ENCODE assay signal across 7 cellular contexts in genomic region chr15:77907824-77908751, GRCh38.
DNase-seq lines count a peak whose midpoint lies in the region; ATAC-seq and TF ChIP-seq lines count a peak whose summit lies in the region.

No MANE protein-coding gene starts in this region.

- ATAC-seq in activated CD8-positive, alpha-beta T cell treated with anti-CD3 and anti-CD28 coated beads, Interleukin-2, amount 10 ng/mL, durations not matched to agents 7 days and 5 days: peak; percentile 61
- peak; percentile 19 to 28 for ATAC-seq in left cardiac atrium

- peaks cover 1% of the 10 kb centered on the region for H3K4me1 Mint-ChIP-seq in activated CD8-positive, alpha-beta T cell treated with anti-CD3 and anti-CD28 coated beads, Interleukin-2, amount 10 ng/mL, durations not matched to agents 7 days and 5 days (ENCODE audit: low read depth)

- CTCF ChIA-PET in activated CD8-positive, alpha-beta T cell treated with anti-CD3 and anti-CD28 coated beads, Interleukin-2, amount 10 ng/mL, durations not matched to agents 7 days and 5 days (lab: Charles Lee): interaction anchor here (1.2 to 1.4 kb wide), 2 partner anchors 8 to 200 kb away, joined by 5 read pairs; no protein-coding TSS in a partner anchor

- DNase-seq in NAMALWA (ENCODE audit: low spot score) (peak; percentile 71), left cardiac atrium (no peak), NCI-H1092 treated with DMSO at 0.1 percent for 48 hours (lab: John Stamatoyannopoulos, UW) (no peak), anterior cingulate cortex (lab: John Stamatoyannopoulos, UW) (no peak)
- peak; percentile 71 for DNase-seq in activated CD8-positive, alpha-beta T cell treated with anti-CD3 and anti-CD28 coated beads, Interleukin-2, amount 10 ng/mL, durations not matched to agents 7 days and 5 days
- DNase-seq in stimulated activated CD4-positive, alpha-beta T cell treated with anti-CD3 and anti-CD28 coated beads, Interleukin-4, amount 100 ng/mL, for 4 hours: peak; percentile 25 to 62

- intact Hi-C loops in left cardiac atrium (cut with DNase I): no loop called here

- POLR2A ChIA-PET in activated CD8-positive, alpha-beta T cell treated with anti-CD3 and anti-CD28 coated beads, Interleukin-2, amount 10 ng/mL, durations not matched to agents 7 days and 5 days (lab: Charles Lee): no interaction called here

- peak; percentile 65 for TF ChIP-seq CTCF in GM12872 (IDR thresholded peaks at IDR 0.05; ENCODE audit: insufficient read depth, low read depth, low read length)

- H3K36me3 Mint-ChIP-seq in activated CD8-positive, alpha-beta T cell treated with anti-CD3 and anti-CD28 coated beads, Interleukin-2, amount 10 ng/mL, durations not matched to agents 7 days and 5 days (ENCODE audit: low read depth): no peaks in the 10 kb centered on the region

- H3K27ac Mint-ChIP-seq in activated CD8-positive, alpha-beta T cell treated with anti-CD3 and anti-CD28 coated beads, Interleukin-2, amount 10 ng/mL, durations not matched to agents 7 days and 5 days: no peak overlapping the region

- H3K27me3 Mint-ChIP-seq in activated CD8-positive, alpha-beta T cell treated with anti-CD3 and anti-CD28 coated beads, Interleukin-2, amount 10 ng/mL, durations not matched to agents 7 days and 5 days (ENCODE audit: low read depth): peaks cover 4% of the 10 kb centered on the region

- H3K4me3 Mint-ChIP-seq in activated CD8-positive, alpha-beta T cell treated with anti-CD3 and anti-CD28 coated beads, Interleukin-2, amount 10 ng/mL, durations not matched to agents 7 days and 5 days: no peak overlapping the region

- no peaks in the 10 kb centered on the region for H3K9me3 Mint-ChIP-seq in activated CD8-positive, alpha-beta T cell treated with anti-CD3 and anti-CD28 coated beads, Interleukin-2, amount 10 ng/mL, durations not matched to agents 7 days and 5 days (ENCODE audit: insufficient read depth)

Comparison
In these comparisons a context has a peak if more than half of its experiments do, and no peak if none do; other contexts are left out.
1. DNase-seq: peak in NAMALWA (single experiment), activated CD8-positive, alpha-beta T cell treated with anti-CD3 and anti-CD28 coated beads, Interleukin-2, amount 10 ng/mL, durations not matched to agents 7 days and 5 days (single experiment) and stimulated activated CD4-positive, alpha-beta T cell treated with anti-CD3 and anti-CD28 coated beads, Interleukin-4, amount 100 ng/mL, for 4 hours (2 of 2); none in left cardiac atrium (single experiment), NCI-H1092 treated with DMSO at 0.1 percent for 48 hours (single experiment) and anterior cingulate cortex (0 of 58).